11 cellular contexts compared by ENCODE assay signal in the genomic region with DNA sequence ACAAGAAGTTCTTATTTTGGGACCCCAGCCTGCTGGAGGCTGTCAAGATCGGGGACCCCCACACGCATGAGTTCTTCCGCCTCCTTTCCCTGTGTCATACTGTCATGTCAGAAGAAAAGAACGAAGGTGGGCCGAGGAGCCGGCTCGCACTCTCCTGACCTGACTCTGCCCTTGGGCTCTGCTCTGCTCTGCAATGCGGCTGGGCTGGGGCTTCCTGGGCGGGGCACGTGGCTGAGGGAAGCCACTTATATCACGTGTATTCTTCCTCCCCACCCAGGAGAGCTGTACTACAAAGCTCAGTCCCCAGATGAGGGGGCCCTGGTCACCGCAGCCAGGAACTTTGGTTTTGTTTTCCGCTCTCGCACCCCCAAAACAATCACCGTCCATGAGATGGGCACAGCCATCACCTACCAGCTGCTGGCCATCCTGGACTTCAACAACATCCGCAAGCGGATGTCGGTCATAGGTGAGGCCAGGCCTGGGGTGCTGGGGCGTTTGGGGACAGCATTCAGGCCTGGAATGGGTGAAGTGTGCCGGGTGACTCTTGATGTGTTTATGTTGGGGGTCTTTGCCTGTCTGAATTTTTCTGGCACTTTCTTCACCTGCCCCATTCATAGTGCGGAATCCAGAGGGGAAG. TPM values are rescaled to one million over a fixed set of nuclear protein-coding genes. Genes with fewer than 3 reads are reported as not detected.
DNase-seq lines count a peak whose midpoint lies in the region; ATAC-seq and TF ChIP-seq lines count a peak whose summit lies in the region.
"Had no signal": no experiment of that assay in that cellular context is flagged by ENCODE, and none has a peak within 500 bp of the region (broad histone marks: within the 10 kb centered on the region; RNA-seq: fewer than 3 reads in every experiment).

No MANE protein-coding gene starts in this region.

- no peak for TF ChIP-seq CTCF in neutrophil (IDR thresholded peaks at IDR 0.05)
- TF ChIP-seq CTCF in upper lobe of right lung (IDR thresholded peaks at IDR 0.05): no peak
- no peak for TF ChIP-seq CTCF in mesothelial cell of epicardium (IDR thresholded peaks at IDR 0.05; ENCODE audit: unreplicated experiment)
- TF ChIP-seq CTCF in coronary artery (IDR thresholded peaks at IDR 0.05): no peak

- intact Hi-C loops in upper lobe of right lung (cut with DNase I): no loop called here

- no peaks in the 10 kb centered on the region for H3K27me3 ChIP-seq in neutrophil
- no peaks in the 10 kb centered on the region for H3K27me3 ChIP-seq in upper lobe of right lung

- H3K27ac ChIP-seq in neutrophil (peak overlapping the region; percentile 51), upper lobe of right lung (peak overlapping the region; percentile 47), coronary artery (no peak overlapping the region)
- H3K27ac ChIP-seq: HL-60, thoracic aorta had no signal

- H3K4me3 ChIP-seq in neutrophil (ENCODE audit: low read depth in 1 of 2, low read length in 1 of 2): no peak overlapping the region
- no peak overlapping the region for H3K4me3 ChIP-seq in upper lobe of right lung
- H3K4me3 ChIP-seq in coronary artery: no peak overlapping the region
- H3K4me3 ChIP-seq: thoracic aorta had no signal

- peaks cover 96% of the 10 kb centered on the region for H3K4me1 Mint-ChIP-seq in activated naive CD4-positive, alpha-beta T cell treated with anti-CD3 and anti-CD28 coated beads, Interleukin-2, amount 50 U/mL, for 24 hours
- H3K4me1 Mint-ChIP-seq in mesothelial cell of epicardium: no peaks in the 10 kb centered on the region

- H3K9me3 ChIP-seq in neutrophil: no peaks in the 10 kb centered on the region
- no peaks in the 10 kb centered on the region for H3K9me3 ChIP-seq in upper lobe of right lung
- H3K9me3 ChIP-seq: thoracic aorta had no signal

- no peaks in the 10 kb centered on the region for H3K9me3 Mint-ChIP-seq in activated naive CD4-positive, alpha-beta T cell treated with anti-CD3 and anti-CD28 coated beads, Interleukin-2, amount 50 U/mL, for 24 hours
- H3K9me3 Mint-ChIP-seq in mesothelial cell of epicardium: no peaks in the 10 kb centered on the region

- H3K4me1 ChIP-seq in neutrophil (ENCODE audit: control insufficient read depth in 1 of 2, insufficient read depth in 1 of 2, low read depth in 1 of 2, low read length in 1 of 2) (peaks cover 33 to 44% of the 10 kb centered on the region in 2 experiments), upper lobe of right lung (peaks cover 9% of the 10 kb centered on the region)

- H3K36me3 ChIP-seq in neutrophil (no peaks in the 10 kb centered on the region), upper lobe of right lung (peaks cover 74% of the 10 kb centered on the region)

- DNase-seq in activated T-cell treated with anti-CD3 and anti-CD28 coated beads for 1 hour (ENCODE audit: low read depth) (peak; percentile 66), activated T-cell treated with anti-CD3 and anti-CD28 coated beads for 4 hours (no peak), upper lobe of right lung (peak; percentile 72), mesothelial cell of epicardium (ENCODE audit: low spot score in 2 of 2, unreplicated experiment in 2 of 2) (no peak), coronary artery (ENCODE audit: low spot score) (no peak), NCI-H2107 (lab: John Stamatoyannopoulos, UW) (no peak)
- DNase-seq: NCI-H345 had no signal

- peak overlapping the region; percentile 87 for H3K4me3 Mint-ChIP-seq in activated naive CD4-positive, alpha-beta T cell treated with anti-CD3 and anti-CD28 coated beads, Interleukin-2, amount 50 U/mL, for 24 hours
- no peak overlapping the region for H3K4me3 Mint-ChIP-seq in mesothelial cell of epicardium

- H3K27me3 Mint-ChIP-seq in activated naive CD4-positive, alpha-beta T cell treated with anti-CD3 and anti-CD28 coated beads, Interleukin-2, amount 50 U/mL, for 24 hours: no peaks in the 10 kb centered on the region
- H3K27me3 Mint-ChIP-seq in mesothelial cell of epicardium (ENCODE audit: low read depth): no peaks in the 10 kb centered on the region

- peak; percentile 72 for ATAC-seq in upper lobe of right lung

- peak overlapping the region; percentile 97 for H3K27ac Mint-ChIP-seq in activated naive CD4-positive, alpha-beta T cell treated with anti-CD3 and anti-CD28 coated beads, Interleukin-2, amount 50 U/mL, for 24 hours
- no peak overlapping the region for H3K27ac Mint-ChIP-seq in mesothelial cell of epicardium

- H3K36me3 Mint-ChIP-seq in activated naive CD4-positive, alpha-beta T cell treated with anti-CD3 and anti-CD28 coated beads, Interleukin-2, amount 50 U/mL, for 24 hours: peaks cover 37% of the 10 kb centered on the region
- peaks cover 62% of the 10 kb centered on the region for H3K36me3 Mint-ChIP-seq in mesothelial cell of epicardium

RNA-seq across cellular contexts. Expression of a gene that starts 17.6 kb away (rescaled TPM):
- 35.2 TPM for total RNA-seq in upper lobe of right lung
- total RNA-seq in mesothelial cell of epicardium: 37.5 to 38.8 TPM (median 38.6 TPM) in 3 replicates

RNA-seq across cellular contexts. Expression of a gene that starts 22.1 kb away (rescaled TPM):
- total RNA-seq in upper lobe of right lung (0.64 TPM), mesothelial cell of epicardium (0.57 to 1.00 TPM (median 0.60 TPM) in 3 replicates)
- total RNA-seq: thoracic aorta had no signal

Comparison
In these comparisons a context has a peak if more than half of its experiments do, and no peak if none do; other contexts are left out.
1. DNase-seq: peak in activated T-cell treated with anti-CD3 and anti-CD28 coated beads for 1 hour (single experiment) and upper lobe of right lung (single experiment); none in activated T-cell treated with anti-CD3 and anti-CD28 coated beads for 4 hours (single experiment), mesothelial cell of epicardium (0 of 2), coronary artery (single experiment) and NCI-H2107 (single experiment).
2. H3K27ac ChIP-seq: peak in neutrophil (single experiment) and upper lobe of right lung (single experiment); none in coronary artery (0 of 2).